ENCODE assay signal across 9 cellular contexts in genomic region chr1:77143529-77144121, GRCh38.
DNase-seq lines count a peak whose midpoint lies in the region.
"Had no signal": no experiment of that assay in that cellular context is flagged by ENCODE, and none has a peak within 500 bp of the region (broad histone marks: within the 10 kb centered on the region; RNA-seq: fewer than 3 reads in every experiment).

No MANE protein-coding gene starts in this region.

- no peak overlapping the region for H2BK120ac ChIP-seq in mesenchymal stem cell (ENCODE audit: low read depth, low read length)

- H4K91ac ChIP-seq in mesenchymal stem cell (ENCODE audit: low read length): no peak overlapping the region

- in situ Hi-C loops in G401 (cut with HindIII; ENCODE audit: low sequenced_read_pairs): no loop called here

- H3K4ac ChIP-seq in mesenchymal stem cell (ENCODE audit: low read depth in 1 of 2, low read length in 2 of 2): no peak overlapping the region

- no peak overlapping the region for H2BK5ac ChIP-seq in mesenchymal stem cell (ENCODE audit: low read depth, low read length, poor library complexity, severe bottlenecking)

- no peak overlapping the region for H3K23ac ChIP-seq in mesenchymal stem cell (ENCODE audit: low read length in 2 of 2)

- no peak overlapping the region for H4K8ac ChIP-seq in mesenchymal stem cell (ENCODE audit: low read length)

- no peak overlapping the region for H3K27ac ChIP-seq in mesenchymal stem cell (ENCODE audit: low read length, poor library complexity, severe bottlenecking)
- H3K27ac ChIP-seq: upper lobe of left lung had no signal

- H3K4me2 ChIP-seq in mesenchymal stem cell (ENCODE audit: low read length, poor library complexity, severe bottlenecking): no peak overlapping the region

- no peak overlapping the region for H3K4me3 ChIP-seq in mesenchymal stem cell (ENCODE audit: insufficient read depth in 1 of 2, low read depth in 1 of 2, low read length in 2 of 2)
- H3K4me3 ChIP-seq: upper lobe of left lung had no signal

- H3K27me3 ChIP-seq in mesenchymal stem cell (ENCODE audit: control insufficient read depth in 1 of 2, insufficient read depth in 1 of 2, low read length in 2 of 2): no peaks in the 10 kb centered on the region
- H3K27me3 ChIP-seq: upper lobe of left lung had no signal

- H2BK12ac ChIP-seq in mesenchymal stem cell (ENCODE audit: low read length in 2 of 2): no peak overlapping the region

- peaks cover 2% of the 10 kb centered on the region for H3K79me1 ChIP-seq in mesenchymal stem cell (replicated peaks; ENCODE audit: low read length, poor library complexity, severe bottlenecking)

- H3K9me3 ChIP-seq in mesenchymal stem cell (ENCODE audit: control insufficient read depth, low read length): no peaks in the 10 kb centered on the region
- H3K9me3 ChIP-seq: upper lobe of left lung had no signal

- H3K9ac ChIP-seq in mesenchymal stem cell (ENCODE audit: low read length): no peak overlapping the region

- H2AFZ ChIP-seq in mesenchymal stem cell (ENCODE audit: low read depth, low read length): no peak overlapping the region

- DNase-seq in DMS53 (lab: John Stamatoyannopoulos, UW) (peak; percentile 66), M059J (ENCODE audit: low read depth) (peak; percentile 17), astrocyte of the hippocampus (ENCODE audit: low read depth, low spot score) (peak; percentile 10), mesenchymal stem cell (peak; percentile 18), NCI-H2029 (lab: John Stamatoyannopoulos, UW) (no peak), MV-4-11 (lab: John Stamatoyannopoulos, UW) (no peak), OCI-M2 (lab: John Stamatoyannopoulos, UW; ENCODE audit: unreplicated experiment) (no peak), G401 (ENCODE audit: low spot score) (no peak)
- DNase-seq: upper lobe of left lung had no signal

- H3K4me1 ChIP-seq in mesenchymal stem cell (ENCODE audit: control insufficient read depth, insufficient read depth, low read depth, low read length): no peaks in the 10 kb centered on the region
- H3K4me1 ChIP-seq: upper lobe of left lung had no signal

- no peaks in the 10 kb centered on the region for H3K36me3 ChIP-seq in mesenchymal stem cell (ENCODE audit: control insufficient read depth in 1 of 2, insufficient read depth in 2 of 2, low read depth in 1 of 2, low read length in 2 of 2)
- H3K36me3 ChIP-seq: upper lobe of left lung had no signal

- WGBS in mesenchymal stem cell: 50% methylated on average over 1 of the region's 2 CpGs

- no peak overlapping the region for H2BK15ac ChIP-seq in mesenchymal stem cell (ENCODE audit: low read depth, poor library complexity, severe bottlenecking)

- H2AK5ac ChIP-seq in mesenchymal stem cell (ENCODE audit: low read length, severe bottlenecking): no peak overlapping the region

- no peak overlapping the region for H3K18ac ChIP-seq in mesenchymal stem cell (ENCODE audit: low read depth in 1 of 2, low read length in 2 of 2)

- H3K14ac ChIP-seq in mesenchymal stem cell (ENCODE audit: low read length in 2 of 2): no peak overlapping the region

Comparison
In these comparisons a context has a peak if more than half of its experiments do, and no peak if none do; other contexts are left out.
1. DNase-seq: peak in DMS53 (single experiment), M059J (single experiment), astrocyte of the hippocampus (single experiment) and mesenchymal stem cell (single experiment); none in NCI-H2029 (single experiment), MV-4-11 (single experiment), OCI-M2 (single experiment) and G401 (single experiment).